Comparison of ENCODE assay signal across 23 cellular contexts in genomic region chr4:96241819-96242218, GRCh38.
"Had no signal": no experiment of that assay in that cellular context is flagged by ENCODE, and none has a peak within 500 bp of the region (broad histone marks: within the 10 kb centered on the region; RNA-seq: fewer than 3 reads in every experiment).

No MANE protein-coding gene starts in this region.

- H3K36me3 ChIP-seq: esophagus muscularis mucosa, gastrocnemius medialis, heart right ventricle, left lung, lower lobe of right lung had no signal

- H3K27ac ChIP-seq: coronary artery, dorsolateral prefrontal cortex, esophagus muscularis mucosa, foreskin keratinocyte, gastrocnemius medialis, heart right ventricle, left lung, lower lobe of right lung had no signal

- H3K4me3 ChIP-seq: coronary artery, dorsolateral prefrontal cortex, esophagus muscularis mucosa, gastrocnemius medialis, heart right ventricle, left lung, lower lobe of right lung, mucosa of descending colon had no signal

- DNase-seq: dermis blood vessel endothelial cell; dorsolateral prefrontal cortex; effector CD4-positive, alpha-beta T cell; effector memory CD4-positive, alpha-beta T cell; foreskin keratinocyte; gastrocnemius medialis; glutamatergic neuron; head of caudate nucleus; heart right ventricle; hippocampal formation; immature natural killer cell; islet precursor cell; left cardiac atrium; left lung; left ventricle myocardium superior; lower lobe of right lung; mesenchymal stem cell; mucosa of descending colon; naive B cell had no signal

- H3K9me3 ChIP-seq: gastrocnemius medialis, lower lobe of right lung had no signal

- H3K4me1 ChIP-seq: esophagus muscularis mucosa, foreskin keratinocyte, gastrocnemius medialis, heart right ventricle, left lung, lower lobe of right lung had no signal

- ATAC-seq: foreskin keratinocyte, gastrocnemius medialis, heart right ventricle, left cardiac atrium, left lung, left ventricle myocardium superior, lower lobe of right lung, mucosa of descending colon had no signal

- FAIRE-seq: colon, endothelial cell of umbilical vein had no signal

- H3K27me3 ChIP-seq: dorsolateral prefrontal cortex, esophagus muscularis mucosa, foreskin keratinocyte, gastrocnemius medialis, heart right ventricle, left lung had no signal
